ENCODE assay signal across 1 cellular context in genomic region chr19:21505459-21506393, GRCh38.
TF ChIP-seq lines count a peak whose summit lies in the region.

Gene ZNF429, plus strand, starts transcription at chr19:21505602. Its CDS starts 170 bp downstream, at chr19:21505772.

TF ChIP-seq in H1, 55 proteins besides CTCF, POLR2A, EP300 and RAD21:
- peak; percentile 85 for TF ChIP-seq YY1 (IDR thresholded peaks at IDR 0.05; ENCODE audit: low read depth, low read length)
- TF ChIP-seq NANOG (IDR thresholded peaks at IDR 0.05; ENCODE audit: insufficient read depth, low read depth, low read length, poor library complexity, severe bottlenecking): peak; percentile 94
- TF ChIP-seq SIN3A (conservative IDR thresholded peaks at IDR 0.05 in 1 of 2, IDR thresholded peaks at IDR 0.05 in 1 of 2; ENCODE audit: low read depth in 1 of 2, low read length in 2 of 2): peak in 1 of 2 experiments; percentile 19; a peak in 1 of 4 replicates
- peak; percentile 78 for TF ChIP-seq KDM5A (IDR thresholded peaks at IDR 0.05; ENCODE audit: low read length)
- TF ChIP-seq SP1 (IDR thresholded peaks at IDR 0.05; ENCODE audit: low read depth, low read length): peak; percentile 67
- TF ChIP-seq SAP30 (IDR thresholded peaks at IDR 0.05; ENCODE audit: insufficient read depth, insufficient replicate concordance, low read length): peak; percentile 92
- peak; percentile 73 for TF ChIP-seq PHF8 (conservative IDR thresholded peaks at IDR 0.05; ENCODE audit: low read depth, low read length)
- TF ChIP-seq TBP (IDR thresholded peaks at IDR 0.05; ENCODE audit: low read depth, low read length): peak; percentile 82
- peak; percentile 63; the same call in 1 of the 2 replicates for TF ChIP-seq POLR2AphosphoS5 (IDR thresholded peaks at IDR 0.05; ENCODE audit: low read depth, low read length)
- no peak for TF ChIP-seq SIX5 (IDR thresholded peaks at IDR 0.05; ENCODE audit: low read depth, low read length)
- peak; percentile 55; the same call in 1 of the 2 replicates for TF ChIP-seq RBBP5 (IDR thresholded peaks at IDR 0.05; ENCODE audit: borderline replicate concordance, low read depth, low read length)
- no peak for TF ChIP-seq ZNF274 (IDR thresholded peaks at IDR 0.05; ENCODE audit: borderline replicate concordance, extremely low read depth, low read length)
- TF ChIP-seq BRCA1 (IDR thresholded peaks at IDR 0.05; ENCODE audit: low read depth, low read length): no peak
- TF ChIP-seq SRF (IDR thresholded peaks at IDR 0.05; ENCODE audit: low read depth, low read length): no peak
- TF ChIP-seq ASH2L (IDR thresholded peaks at IDR 0.05; ENCODE audit: low read length): peak; percentile 88
- TF ChIP-seq SP4 (IDR thresholded peaks at IDR 0.05; ENCODE audit: low read length): 0 out of 2 replicates have a peak, but pooled peaks have one; percentile 46
- peak; percentile 92 for TF ChIP-seq CEBPB (IDR thresholded peaks at IDR 0.05; ENCODE audit: low read depth, low read length)
- TF ChIP-seq JUND (IDR thresholded peaks at IDR 0.05; ENCODE audit: low read length): no peak
- TF ChIP-seq BCL11A (IDR thresholded peaks at IDR 0.05; ENCODE audit: low read depth in 2 of 2, low read length in 2 of 2): no peak
- TF ChIP-seq KDM4A (IDR thresholded peaks at IDR 0.05; ENCODE audit: low read depth, low read length, severe bottlenecking): peak; percentile 77
- peak; percentile 31; the same call in 1 of the 2 replicates for TF ChIP-seq GABPA (IDR thresholded peaks at IDR 0.05; ENCODE audit: borderline replicate concordance, insufficient read depth, low read length)
- no peak for TF ChIP-seq CHD7 (IDR thresholded peaks at IDR 0.05; ENCODE audit: insufficient replicate concordance, low read length)
- TF ChIP-seq CREB1 (IDR thresholded peaks at IDR 0.05): peak; percentile 77
- TF ChIP-seq MAFK (IDR thresholded peaks at IDR 0.05; ENCODE audit: low read depth, low read length): no peak
- TF ChIP-seq TAF7 (optimal IDR thresholded peaks at IDR 0.05; ENCODE audit: borderline replicate concordance, low read depth, low read length): peak; percentile 31
- TF ChIP-seq RFX5 (IDR thresholded peaks at IDR 0.05; ENCODE audit: borderline replicate concordance, low read depth, low read length): peak; percentile 96
- TF ChIP-seq TAF1 (IDR thresholded peaks at IDR 0.05; ENCODE audit: low read depth, low read length): peak; percentile 81
